Comparison of ENCODE assay signal across 30 cellular contexts in the genomic region with DNA sequence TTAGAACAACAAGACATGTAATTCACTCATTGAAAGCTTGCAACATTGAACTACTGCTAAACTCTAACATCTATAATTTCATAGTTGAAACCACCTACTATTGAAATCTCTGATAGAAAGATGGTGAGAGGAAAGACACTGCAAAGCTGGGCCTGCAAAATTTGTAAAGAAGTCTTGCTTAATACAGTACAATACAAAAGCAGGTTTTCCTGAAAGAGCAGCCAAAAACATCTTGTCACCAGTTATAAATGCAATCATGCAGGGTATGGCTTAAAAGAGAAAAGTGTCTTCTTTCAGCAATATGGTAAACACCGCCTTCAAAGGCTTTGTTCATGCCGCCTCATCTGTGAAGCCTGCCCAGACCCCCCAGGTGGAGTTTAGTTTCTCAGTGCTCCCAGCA.
A peak's percentile ranks its signal among the peaks of the same experiment; 100 is the strongest.
DNase-seq lines count a peak whose midpoint lies in the region; ATAC-seq, FAIRE-seq and TF ChIP-seq lines count a peak whose summit lies in the region.
"Had no signal": no experiment of that assay in that cellular context is flagged by ENCODE, and none has a peak within 500 bp of the region (broad histone marks: within the 10 kb centered on the region; RNA-seq: fewer than 3 reads in every experiment).

No MANE protein-coding gene starts in this region.

- peak; percentile 27 for FAIRE-seq in islet of Langerhans (lab: Jason Lieb, UNC)
- FAIRE-seq: A204.1, GM18507, HTR-8/SVneo had no signal

- intact Hi-C loops in adrenal gland (cut with DNase I): no loop called here

- no peaks in the 10 kb centered on the region for H3K4me1 ChIP-seq in adrenal gland (replicated peaks in 1 of 2)
- H3K4me1 ChIP-seq: gastrocnemius medialis, uterus had no signal

- H3K4me3 ChIP-seq in adrenal gland: no peak overlapping the region
- H3K4me3 ChIP-seq: ascending aorta, gastrocnemius medialis, SK-N-MC, stomach, uterus had no signal

- H3K27me3 ChIP-seq in adrenal gland: no peaks in the 10 kb centered on the region
- H3K27me3 ChIP-seq: ascending aorta, gastrocnemius medialis, stomach, uterus had no signal

- WGBS in adrenal gland, 4 donors: 93 to 100% (median 96%) methylated on average over 2 of the region's 2 CpGs

- no peak for TF ChIP-seq CTCF in adrenal gland (IDR thresholded peaks at IDR 0.05)

- no peaks in the 10 kb centered on the region for H3K36me3 ChIP-seq in adrenal gland (replicated peaks in 1 of 2)
- H3K36me3 ChIP-seq: ascending aorta, gastrocnemius medialis, uterus had no signal

- DNase-seq in NCI-H2171 treated with DMSO at 0.1 percent for 48 hours (lab: John Stamatoyannopoulos, UW) (peak; percentile 9), NCI-H2171 (lab: John Stamatoyannopoulos, UW) (no peak), COR-L47 (lab: John Stamatoyannopoulos, UW) (peak; percentile 52), NCI-H446 treated with DMSO at 0.1 percent for 48 hours (lab: John Stamatoyannopoulos, UW) (peak; percentile 40), adrenal gland (no peak)
- DNase-seq: activated B cell treated with CpG ODN at 0.5 μM for 24 hours; activated CD4-positive, alpha-beta T cell treated with anti-CD3 and anti-CD28 coated beads, Interleukin-2, amount 50 U/mL, for 1 hour; activated gamma-delta T cell treated with Interleukin-2 at 50 U/mL for 16 hours; activated naive CD8-positive, alpha-beta T cell treated with anti-CD3 and anti-CD28 coated beads, Interleukin-2, amount 10 ng/mL, durations not matched to agents 7 days and 5 days; activated T-cell treated with anti-CD3 and anti-CD28 coated beads, Interleukin-2, amount 50 U/mL, for 24 hours; central memory CD4-positive, alpha-beta T cell; EL; gastrocnemius medialis; H7; hippocampal formation; KBM-7; NCI-H1092; NCI-H187 treated with DMSO at 0.1 percent for 48 hours; stimulated activated CD4-positive, alpha-beta T cell treated with anti-CD3 and anti-CD28 coated beads, Interleukin-4, amount 100 ng/mL, for 1 hour; stomach; uterus had no signal

- ATAC-seq in GM21423 (IDR thresholded peaks at IDR 0.05; ENCODE audit: unreplicated experiment) (no peak), GM21529 (IDR thresholded peaks at IDR 0.05; ENCODE audit: unreplicated experiment) (no peak)
- ATAC-seq: gastrocnemius medialis, sciatic nerve had no signal

- no peaks in the 10 kb centered on the region for H3K9me3 ChIP-seq in adrenal gland (replicated peaks in 1 of 3)
- H3K9me3 ChIP-seq: ascending aorta, gastrocnemius medialis, stomach, uterus had no signal

- no peak for TF ChIP-seq POLR2A in adrenal gland (IDR thresholded peaks at IDR 0.05)

- H3K27ac ChIP-seq in adrenal gland: no peak overlapping the region
- H3K27ac ChIP-seq: ascending aorta, gastrocnemius medialis, SK-N-MC, stomach, uterus had no signal

Comparison
In these comparisons a context has a peak if more than half of its experiments do, and no peak if none do; other contexts are left out.
1. DNase-seq: peak in NCI-H2171 treated with DMSO at 0.1 percent for 48 hours (single experiment), COR-L47 (single experiment) and NCI-H446 treated with DMSO at 0.1 percent for 48 hours (single experiment); none in NCI-H2171 (single experiment) and adrenal gland (0 of 7).